ENCODE assay signal across 1 cellular context in the genomic region with DNA sequence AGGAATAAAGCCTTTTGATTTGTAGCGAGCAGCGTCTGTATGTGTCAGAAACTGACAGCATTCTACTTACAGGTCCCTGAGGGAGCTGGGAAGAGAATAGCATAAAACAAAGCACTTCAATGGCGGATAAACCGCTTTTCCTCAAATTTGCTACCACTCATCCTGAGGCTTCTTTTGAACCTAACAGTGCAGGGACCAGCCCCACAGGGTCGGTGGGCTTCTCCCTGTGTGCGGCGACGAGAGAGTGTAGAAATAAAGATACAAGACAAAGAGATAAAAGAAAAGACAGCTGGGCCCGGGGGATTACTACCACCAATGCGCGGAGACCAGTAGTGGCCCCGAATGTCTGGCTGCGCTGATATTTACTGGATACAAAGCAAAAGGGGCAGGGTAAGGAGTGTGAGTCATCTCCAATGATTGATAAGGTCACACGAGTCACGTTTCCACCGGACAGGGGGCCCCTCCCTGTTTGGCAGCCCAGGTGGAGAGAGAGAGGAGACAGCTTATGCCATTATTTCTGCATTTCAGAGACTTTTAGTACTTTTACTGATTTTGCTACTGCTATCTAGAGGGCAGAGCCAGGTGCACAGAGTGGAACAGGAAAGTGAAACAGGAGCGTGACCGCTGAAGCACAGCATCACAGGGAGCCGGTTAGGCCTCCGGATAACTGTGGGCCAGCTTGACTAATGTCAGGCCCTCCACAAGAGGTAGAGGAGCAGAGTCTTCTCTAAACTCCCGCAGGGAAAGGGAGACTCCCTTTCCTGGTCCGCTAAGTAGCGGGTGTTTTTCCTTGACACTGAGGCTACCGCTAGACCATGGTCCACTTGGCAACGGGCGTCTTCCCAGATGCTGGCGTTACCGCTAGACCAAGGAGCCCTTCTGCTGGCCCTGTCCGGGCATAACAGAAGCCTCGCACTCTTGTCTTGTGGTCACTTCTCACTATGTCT.
TF ChIP-seq lines count a peak whose summit lies in the region.

No MANE protein-coding gene starts in this region.

TF ChIP-seq in HEK293, 187 proteins besides CTCF, POLR2A, EP300 and RAD21:
- peak; percentile 42; the same call in 1 of the 2 replicates for TF ChIP-seq ZNF266 (tag by site-specific recombination; IDR thresholded peaks at IDR 0.05; ENCODE audit: low read depth)
- TF ChIP-seq PATZ1 (tag by site-specific recombination; IDR thresholded peaks at IDR 0.05): peak; percentile 26; the same call in 1 of the 2 replicates
TF ChIP-seq in HEK293: peak in this region for 2; not testable (repeated sequence) for 185.
